1 cellular context compared by ENCODE assay signal in genomic region chr1:211258756-211259595, GRCh38.
TF ChIP-seq lines count a peak whose summit lies in the region.

TSS of gene RCOR3 (plus strand) at chr1:211259366. CDS start at chr1:211259561, 195 bp downstream.

TF ChIP-seq in HepG2, 621 proteins besides CTCF, POLR2A, EP300 and RAD21 (continued from another document and continues in another):
- TF ChIP-seq ZNF770 (CRISPR knock-in tag; IDR thresholded peaks at IDR 0.05) (no peak), SMAD3 (CRISPR knock-in tag; IDR thresholded peaks at IDR 0.05) (peak; percentile 68; the same call in 1 of the 2 replicates), TIGD3 (CRISPR knock-in tag; IDR thresholded peaks at IDR 0.05; ENCODE audit: borderline replicate concordance) (no peak), PLSCR1 (CRISPR knock-in tag; IDR thresholded peaks at IDR 0.05; ENCODE audit: borderline replicate concordance) (no peak), U2AF1 (optimal IDR thresholded peaks at IDR 0.05; ENCODE audit: low read depth, low read length) (peak; percentile 79), ZFP91 (CRISPR knock-in tag; IDR thresholded peaks at IDR 0.05; ENCODE audit: borderline replicate concordance) (peak; percentile 71; the same call in 1 of the 2 replicates), ZNF563 (CRISPR knock-in tag; IDR thresholded peaks at IDR 0.05) (peak; percentile 67), FOXJ3 (CRISPR knock-in tag; IDR thresholded peaks at IDR 0.05; ENCODE audit: borderline replicate concordance) (no peak), ZNF354B (CRISPR knock-in tag; IDR thresholded peaks at IDR 0.05) (no peak), HCFC1 (IDR thresholded peaks at IDR 0.05; ENCODE audit: low read depth, low read length) (no peak), TOE1 (CRISPR knock-in tag; IDR thresholded peaks at IDR 0.05) (no peak), IRF9 (CRISPR knock-in tag; IDR thresholded peaks at IDR 0.05; ENCODE audit: borderline replicate concordance) (peak; percentile 56), REPIN1 (CRISPR knock-in tag; IDR thresholded peaks at IDR 0.05; ENCODE audit: borderline replicate concordance, low read depth) (peak; percentile 20; the same call in 1 of the 2 replicates), ZFP90 (CRISPR knock-in tag; IDR thresholded peaks at IDR 0.05; ENCODE audit: borderline replicate concordance) (no peak; the same call in 1 of the 2 replicates), ELF3 (CRISPR knock-in tag; IDR thresholded peaks at IDR 0.05) (peak; percentile 58; the same call in 1 of the 2 replicates), ZNF784 (CRISPR knock-in tag; IDR thresholded peaks at IDR 0.05; ENCODE audit: borderline replicate concordance) (peak; percentile 85; the same call in 1 of the 2 replicates), FOXC1 (CRISPR knock-in tag; IDR thresholded peaks at IDR 0.05; ENCODE audit: borderline replicate concordance) (peak; percentile 87), AFF4 (CRISPR knock-in tag; IDR thresholded peaks at IDR 0.05) (no peak), ZNF761 (CRISPR knock-in tag; conservative IDR thresholded peaks at IDR 0.05) (0 out of 2 replicates have a peak, but pooled peaks have one; percentile 80), SSRP1 (CRISPR knock-in tag; IDR thresholded peaks at IDR 0.05) (peak; percentile 85; the same call in 1 of the 2 replicates), ZNF331 (CRISPR knock-in tag; IDR thresholded peaks at IDR 0.05) (peak; percentile 61; the same call in 1 of the 2 replicates), STAG1 (CRISPR knock-in tag; IDR thresholded peaks at IDR 0.05) (no peak), RARG (CRISPR knock-in tag; IDR thresholded peaks at IDR 0.05; ENCODE audit: low read depth) (0 out of 2 replicates have a peak, but pooled peaks have one; percentile 45), SAFB2 (CRISPR knock-in tag; IDR thresholded peaks at IDR 0.05; ENCODE audit: borderline replicate concordance, low read depth) (peak; percentile 58), ZC3H4 (CRISPR knock-in tag; IDR thresholded peaks at IDR 0.05; ENCODE audit: borderline replicate concordance) (peak; percentile 73; the same call in 1 of the 2 replicates), SRY (CRISPR knock-in tag; IDR thresholded peaks at IDR 0.05) (peak; percentile 68; the same call in 1 of the 2 replicates), ZSCAN9 (CRISPR knock-in tag; IDR thresholded peaks at IDR 0.05; ENCODE audit: borderline replicate concordance) (no peak; the same call in none of the 2 replicates), AKAP8 (CRISPR knock-in tag; IDR thresholded peaks at IDR 0.05) (no peak), ZNF841 (CRISPR knock-in tag; IDR thresholded peaks at IDR 0.05; ENCODE audit: borderline replicate concordance) (peak; percentile 79; the same call in 1 of the 2 replicates), SOX6 (IDR thresholded peaks at IDR 0.05) (no peak), SOX6 (CRISPR knock-in tag; IDR thresholded peaks at IDR 0.05) (peak; percentile 75), ZNF570 (CRISPR knock-in tag; IDR thresholded peaks at IDR 0.05; ENCODE audit: borderline replicate concordance) (peak; percentile 47; the same call in 1 of the 2 replicates), NFIB (CRISPR knock-in tag; IDR thresholded peaks at IDR 0.05; ENCODE audit: borderline replicate concordance) (no peak), ZNF136 (CRISPR knock-in tag; IDR thresholded peaks at IDR 0.05; ENCODE audit: low read depth) (peak; percentile 80; the same call in 1 of the 2 replicates), GABPB1 (CRISPR knock-in tag; IDR thresholded peaks at IDR 0.05) (peak; percentile 87), ZNF446 (CRISPR knock-in tag; IDR thresholded peaks at IDR 0.05) (no peak), ZNF317 (CRISPR knock-in tag; IDR thresholded peaks at IDR 0.05) (peak; percentile 52; the same call in 1 of the 2 replicates), KLF16 (CRISPR knock-in tag; IDR thresholded peaks at IDR 0.05) (peak in 1 of 2 experiments; percentile 86; a peak in 2 of 4 replicates), HINFP (CRISPR knock-in tag; IDR thresholded peaks at IDR 0.05; ENCODE audit: low read depth) (peak; percentile 92), SP4 (CRISPR knock-in tag; IDR thresholded peaks at IDR 0.05) (peak; percentile 60; the same call in 1 of the 2 replicates), ZNF160 (CRISPR knock-in tag; IDR thresholded peaks at IDR 0.05) (peak; percentile 20; the same call in 1 of the 2 replicates), HDAC2 (CRISPR knock-in tag; IDR thresholded peaks at IDR 0.05) (peak; percentile 69), MXI1 (IDR thresholded peaks at IDR 0.05; ENCODE audit: borderline replicate concordance, low read depth, low read length) (peak; percentile 75; the same call in 1 of the 3 replicates), CENPX (CRISPR knock-in tag; IDR thresholded peaks at IDR 0.05) (no peak), TFDP1 (CRISPR knock-in tag; IDR thresholded peaks at IDR 0.05; ENCODE audit: borderline replicate concordance) (peak; percentile 91), CSRNP1 (CRISPR knock-in tag; IDR thresholded peaks at IDR 0.05) (no peak; the same call in 1 of the 2 replicates), ZFP36L2 (CRISPR knock-in tag; IDR thresholded peaks at IDR 0.05) (no peak), SRSF1 (optimal IDR thresholded peaks at IDR 0.05; ENCODE audit: low read depth, low read length) (peak; percentile 100), MYNN (CRISPR knock-in tag; IDR thresholded peaks at IDR 0.05; ENCODE audit: low read depth) (0 out of 2 replicates have a peak, but pooled peaks have one; percentile 31)
